21 cellular contexts compared by ENCODE assay signal in the genomic region with DNA sequence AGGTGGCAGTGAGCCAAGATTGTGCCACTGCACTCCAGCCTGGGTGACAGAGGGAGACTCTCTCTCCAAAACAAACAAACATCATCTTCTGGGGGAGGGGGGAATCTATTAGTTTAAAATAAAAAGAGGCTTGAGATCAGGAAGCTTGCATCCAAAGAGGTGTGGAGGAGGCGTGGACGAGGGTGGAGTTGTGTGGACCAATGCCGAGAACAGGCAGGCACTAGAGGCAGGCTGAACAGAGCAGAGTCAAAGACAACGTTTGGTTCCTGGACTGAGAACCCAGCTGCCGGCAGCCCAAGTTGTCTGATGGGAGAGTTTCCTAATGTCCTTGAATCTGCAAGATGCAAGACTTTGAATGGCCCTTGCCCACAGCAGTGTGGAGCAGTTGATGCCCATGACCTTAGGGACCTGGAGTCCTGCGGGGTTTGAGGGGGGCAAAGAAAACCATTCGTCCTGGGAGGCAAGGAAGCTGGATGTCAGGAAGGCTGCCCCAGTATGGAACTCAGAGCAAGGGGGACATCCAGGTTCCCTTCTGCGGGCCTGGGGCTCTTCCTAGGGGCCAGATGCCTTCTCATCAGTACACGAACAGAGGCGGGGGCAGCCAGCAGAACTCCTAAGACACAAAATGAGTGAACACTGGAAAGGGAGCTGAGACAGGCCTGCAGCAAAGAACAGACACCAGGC. TPM values are rescaled to one million over a fixed set of nuclear protein-coding genes. Genes with fewer than 3 reads are reported as not detected.
DNase-seq lines count a peak whose midpoint lies in the region; ATAC-seq, FAIRE-seq and TF ChIP-seq lines count a peak whose summit lies in the region.
"Had no signal": no experiment of that assay in that cellular context is flagged by ENCODE, and none has a peak within 500 bp of the region (broad histone marks: within the 10 kb centered on the region; RNA-seq: fewer than 3 reads in every experiment).

No MANE protein-coding gene starts in this region.

- TF ChIP-seq CTCF in liver (IDR thresholded peaks at IDR 0.05; ENCODE audit: low read depth, low read length, missing input control) (no peak), HepG2 (CRISPR knock-in tag; IDR thresholded peaks at IDR 0.05) (no peak), right lobe of liver (IDR thresholded peaks at IDR 0.05) (no peak), upper lobe of right lung (IDR thresholded peaks at IDR 0.05) (no peak)

- H3K9me3 ChIP-seq in liver (ENCODE audit: control insufficient read depth in 4 of 4, low read length in 3 of 4) (no peaks in the 10 kb centered on the region), HepG2 (ENCODE audit: low read length) (no peaks in the 10 kb centered on the region), right lobe of liver (no peaks in the 10 kb centered on the region), upper lobe of right lung (no peaks in the 10 kb centered on the region)

- H3K27me3 ChIP-seq in liver (ENCODE audit: control insufficient read depth in 4 of 4, insufficient read depth in 4 of 4, low read length in 3 of 4) (no peaks in the 10 kb centered on the region), HepG2 (ENCODE audit: control insufficient read depth in 1 of 2, insufficient read depth in 2 of 2, low read length in 2 of 2) (no peaks in the 10 kb centered on the region), right lobe of liver (no peaks in the 10 kb centered on the region), upper lobe of right lung (no peaks in the 10 kb centered on the region)

- H3K79me2 ChIP-seq in HepG2 (ENCODE audit: insufficient read depth, low read length): peaks cover 31% of the 10 kb centered on the region

- TF ChIP-seq RAD21 in liver (IDR thresholded peaks at IDR 0.05) (no peak), HepG2 (CRISPR knock-in tag; IDR thresholded peaks at IDR 0.05) (no peak)

- TF ChIP-seq POLR2A in HepG2 (IDR thresholded peaks at IDR 0.05; ENCODE audit: insufficient read depth in 1 of 2, low read depth in 2 of 2, low read length in 2 of 2) (no peak), right lobe of liver (IDR thresholded peaks at IDR 0.05) (peak; percentile 27)

- H2AFZ ChIP-seq in HepG2 (ENCODE audit: low read length): no peak overlapping the region

- TF ChIP-seq EP300 in HepG2 (IDR thresholded peaks at IDR 0.05; ENCODE audit: low read depth in 2 of 2, low read length in 2 of 2): no peak
- no peak for TF ChIP-seq EP300 in HepG2 (CRISPR knock-in tag; IDR thresholded peaks at IDR 0.05; ENCODE audit: borderline replicate concordance)

- DNase-seq in HepG2 (ENCODE audit: low spot score) (no peak), NCI-H82 treated with DMSO at 0.1 percent for 48 hours (lab: John Stamatoyannopoulos, UW; ENCODE audit: unreplicated experiment) (peak; percentile 20), right lobe of liver (peak; percentile 51 to 86 (median 86)), upper lobe of right lung (no peak)
- DNase-seq in activated T-cell treated with anti-CD3 and anti-CD28 coated beads, Interleukin-2, amount 50 U/mL, for 48 hours: no peak
- DNase-seq: ACHN; activated naive CD4-positive, alpha-beta T cell treated with Interleukin-2 at 50 U/mL for 16 hours; CD4-positive, alpha-beta T cell; immature natural killer cell; natural killer cell; NCI-H2227 treated with DMSO at 0.1 percent for 48 hours; SHP77 treated with DMSO at 0.1 percent for 48 hours; stimulated activated CD4-positive, alpha-beta T cell treated with anti-CD3 and anti-CD28 coated beads, Interleukin-15, amount 100 ng/mL, for 24 hours; stimulated activated naive CD8-positive, alpha-beta T cell treated with anti-CD3 and anti-CD28 coated beads, Interleukin-15, amount 100 ng/mL, for 72 hours had no signal

- H3K36me3 ChIP-seq in liver (ENCODE audit: control insufficient read depth in 4 of 4, insufficient read depth in 3 of 4, low read depth in 1 of 4, low read length in 3 of 4) (no peaks in the 10 kb centered on the region), HepG2 (replicated peaks in 1 of 2; ENCODE audit: control insufficient read depth in 1 of 2, insufficient read depth in 2 of 2, low read length in 2 of 2) (0 out of 5 replicates have a peak, but pooled peaks cover 0 to 2% of the 10 kb centered on the region in 2 experiments), right lobe of liver (no peaks in the 10 kb centered on the region), upper lobe of right lung (no peaks in the 10 kb centered on the region)

- H4K20me1 ChIP-seq in HepG2 (ENCODE audit: insufficient read depth, low read length): peaks cover 17% of the 10 kb centered on the region; the same call in 1 of the 2 replicates

- BruUV-seq in HepG2 (replicated peaks; lab: Mats Ljungman, UMichigan): no TSS peak

- POLR2A ChIA-PET in HepG2 (lab: Yijun Ruan, JAX): interaction anchor here (1.7 kb wide), 1 partner anchor 33 kb away, joined by 8 read pairs; no protein-coding TSS in a partner anchor

- H3K27ac ChIP-seq in liver (ENCODE audit: low read depth in 1 of 2, low read length in 2 of 2) (no peak overlapping the region), HepG2 (ENCODE audit: extremely low read length, insufficient read depth, low read length) (no peak overlapping the region), right lobe of liver (peak overlapping the region in 2 of 3 donors; percentile 85 to 95), upper lobe of right lung (no peak overlapping the region)

- ATAC-seq in HepG2 (no peak), right lobe of liver (peak; percentile 29 to 59 (median 50)), upper lobe of right lung (peak; percentile 6), HG03469 (IDR thresholded peaks at IDR 0.05; ENCODE audit: unreplicated experiment) (no peak), HG02884 (IDR thresholded peaks at IDR 0.05; ENCODE audit: unreplicated experiment) (no peak)
- ATAC-seq: GM12878; natural killer cell; stimulated activated naive CD8-positive, alpha-beta T cell treated with anti-CD3 and anti-CD28 coated beads, Interleukin-15, amount 100 ng/mL, for 72 hours had no signal

- no peak for FAIRE-seq in HepG2 (lab: Jason Lieb, UNC)
- FAIRE-seq: G401.6, GM12878, HTR-8/SVneo had no signal

- WGBS in liver: 57% methylated on average over 10 of the region's 10 CpGs
- WGBS in HepG2 (ENCODE audit: low lambda C conversion rate): 81% methylated on average over 10 of the region's 10 CpGs
- WGBS in right lobe of liver (ENCODE audit: insufficient coverage, low coverage, low lambda C conversion rate, missing lambda C conversion rate): 48% methylated on average over 9 of the region's 10 CpGs

- H3K9ac ChIP-seq in liver (ENCODE audit: low read depth in 1 of 2, low read length in 2 of 2) (no peak overlapping the region), HepG2 (ENCODE audit: insufficient read depth, low read depth, low read length) (no peak overlapping the region)

- in situ Hi-C loops in HepG2 (cut with HindIII; ENCODE audit: extremely low pct_ligation_motif_present, low pct_unique_long_range_greater_than_20kb): no loop called here

- CTCF ChIA-PET in HepG2 (lab: Yijun Ruan, JAX; ENCODE audit: low intra/inter-chr PET ratio, low total read pairs): no interaction called here

- intact Hi-C loops in HepG2 (cut with micrococcal nuclease; ENCODE audit: unreplicated experiment): no loop called here
- intact Hi-C loops in right lobe of liver (cut with DNase I): no loop called here
- intact Hi-C loops in upper lobe of right lung (cut with DNase I): no loop called here

- no peak overlapping the region for H3K4me3 ChIP-seq in liver (ENCODE audit: low read depth in 1 of 3, low read length in 3 of 3)
- no peak overlapping the region for H3K4me3 ChIP-seq in HepG2 (replicated peaks in 1 of 3; ENCODE audit: insufficient read depth in 1 of 3, low read depth in 2 of 3, low read length in 3 of 3)
- H3K4me3 ChIP-seq in right lobe of liver: no peak overlapping the region
- no peak overlapping the region for H3K4me3 ChIP-seq in upper lobe of right lung
- H3K4me3 ChIP-seq: GM12878 had no signal

- H3K4me1 ChIP-seq in liver (ENCODE audit: control insufficient read depth in 4 of 4, insufficient read depth in 4 of 4, low read length in 3 of 4) (peaks cover 34 to 77% (median 61%) of the 10 kb centered on the region in 4 donors), HepG2 (ENCODE audit: insufficient read depth, low read length) (peaks cover 72% of the 10 kb centered on the region), right lobe of liver (peaks cover 3 to 62% (median 28%) of the 10 kb centered on the region in 4 donors), upper lobe of right lung (peaks cover 32% of the 10 kb centered on the region)

- no peak overlapping the region for H3K4me2 ChIP-seq in HepG2 (ENCODE audit: low read depth, low read length)

RNA-seq across cellular contexts. Expression of a gene that starts 9.2 kb away (rescaled TPM):
- total RNA-seq in liver (10 to 100 TPM in 1 of 2 donors, 1 to 10 TPM in 1; 4.7 to 29.5 TPM), HepG2 (2016; rRNA removed; fragmentation: Illumina TruSeq; extraction: Trizol) (24.7 and 24.9 TPM in 2 replicates), right lobe of liver (10 to 100 TPM in 4 of 6 experiments, 1 to 10 TPM in 2; 5.8 to 21.0 (median 14.4) TPM), upper lobe of right lung (21.7 TPM)
- polyA plus RNA-seq in liver (1 to 10 TPM; 3.4 to 4.7 TPM), HepG2 (2011; rRNA removed) (14.9 and 18.6 TPM in 2 replicates)
- total RNA-seq in HepG2 (2016; cell fraction: cytosol; rRNA removed; fragmentation: Illumina TruSeq; extraction: Trizol; ENCODE audit: low read depth): 4.0 and 5.5 TPM in 2 replicates
- 22.2 and 25.3 TPM in 2 replicates for total RNA-seq in HepG2 (2016; cell fraction: insoluble cytoplasmic fraction; rRNA removed; fragmentation: Illumina TruSeq; extraction: Trizol)
- 15.6 and 15.7 TPM in 2 replicates for total RNA-seq in HepG2 (2016; cell fraction: membrane; rRNA removed; fragmentation: Illumina TruSeq; extraction: Trizol)
- total RNA-seq in HepG2 (2016; cell fraction: nucleus; rRNA removed; fragmentation: Illumina TruSeq; extraction: Trizol): 18.9 and 20.0 TPM in 2 replicates
- 10.0 and 12.5 TPM in 2 replicates for polyA plus RNA-seq in HepG2 (2011; cell fraction: cytosol; rRNA removed)
- polyA plus RNA-seq in HepG2 (2011; cell fraction: nucleus; rRNA removed): 35.5 and 43.5 TPM in 2 replicates
- 20.5 and 25.8 TPM in 2 replicates for polyA plus RNA-seq in HepG2 (2012)
- polyA plus RNA-seq in HepG2 (2016; cell fraction: cytosol; fragmentation: Illumina TruSeq; extraction: Trizol; ENCODE audit: low read depth): 3.1 and 3.8 TPM in 2 replicates
- 10.7 and 16.1 TPM in 2 replicates for polyA plus RNA-seq in HepG2 (2016; cell fraction: insoluble cytoplasmic fraction; fragmentation: Illumina TruSeq; extraction: Trizol; ENCODE audit: low read depth)
- polyA plus RNA-seq in HepG2 (2016; cell fraction: membrane; fragmentation: Illumina TruSeq; extraction: Trizol; ENCODE audit: low read depth): 8.3 and 8.6 TPM in 2 replicates
- 19.8 and 20.3 TPM in 2 replicates for polyA plus RNA-seq in HepG2 (2016; cell fraction: nucleus; fragmentation: Illumina TruSeq; extraction: Trizol; ENCODE audit: insufficient read depth, low read depth)
- 7.0 and 54.0 TPM in 2 replicates for polyA minus RNA-seq in HepG2 (2011; rRNA and poly(A)+ RNA removed; ENCODE audit: low replicate concordance)
- 16.7 and 20.3 TPM in 2 replicates for polyA minus RNA-seq in HepG2 (2011; cell fraction: cytosol; rRNA and poly(A)+ RNA removed)
- polyA minus RNA-seq in HepG2 (2011; cell fraction: nucleus; rRNA and poly(A)+ RNA removed): 27.6 and 28.5 TPM in 2 replicates

RNA-seq across cellular contexts. Expression of a gene that starts 9.9 kb away (rescaled TPM):
- total RNA-seq in liver (1 to 10 TPM in 1 of 2 donors, under 1 TPM in 1; 0.93 to 3.0 TPM), HepG2 (2016; rRNA removed; fragmentation: Illumina TruSeq; extraction: Trizol) (3.8 and 5.5 TPM in 2 replicates), right lobe of liver (1 to 10 TPM; 1.7 to 3.1 (median 2.1) TPM), upper lobe of right lung (3.5 TPM)
- polyA plus RNA-seq in liver (1 to 10 TPM in 1 of 2 donors, under 1 TPM in 1; 0.60 to 1.9 TPM), HepG2 (2011; rRNA removed) (4.1 and 4.8 TPM in 2 replicates)
- 46.8 and 47.3 TPM in 2 replicates for total RNA-seq in HepG2 (2016; cell fraction: cytosol; rRNA removed; fragmentation: Illumina TruSeq; extraction: Trizol; ENCODE audit: low read depth)
- 2.3 and 7.7 TPM in 2 replicates for total RNA-seq in HepG2 (2016; cell fraction: insoluble cytoplasmic fraction; rRNA removed; fragmentation: Illumina TruSeq; extraction: Trizol)
- 11.8 and 13.0 TPM in 2 replicates for total RNA-seq in HepG2 (2016; cell fraction: membrane; rRNA removed; fragmentation: Illumina TruSeq; extraction: Trizol)
- 6.5 and 8.4 TPM in 2 replicates for total RNA-seq in HepG2 (2016; cell fraction: nucleus; rRNA removed; fragmentation: Illumina TruSeq; extraction: Trizol)
- polyA plus RNA-seq in HepG2 (2011; cell fraction: cytosol; rRNA removed): 1.4 TPM in 2 replicates
- polyA plus RNA-seq in HepG2 (2011; cell fraction: nucleus; rRNA removed): 17.6 and 21.2 TPM in 2 replicates
- 2.2 and 4.3 TPM in 2 replicates for polyA plus RNA-seq in HepG2 (2012)
- polyA plus RNA-seq in HepG2 (2016; cell fraction: cytosol; fragmentation: Illumina TruSeq; extraction: Trizol; ENCODE audit: low read depth): 0.32 and 0.43 TPM in 2 replicates
- polyA plus RNA-seq in HepG2 (2016; cell fraction: insoluble cytoplasmic fraction; fragmentation: Illumina TruSeq; extraction: Trizol; ENCODE audit: low read depth): 2.2 and 2.4 TPM in 2 replicates
- polyA plus RNA-seq in HepG2 (2016; cell fraction: membrane; fragmentation: Illumina TruSeq; extraction: Trizol; ENCODE audit: low read depth): 0.74 and 0.84 TPM in 2 replicates
- polyA plus RNA-seq in HepG2 (2016; cell fraction: nucleus; fragmentation: Illumina TruSeq; extraction: Trizol; ENCODE audit: insufficient read depth, low read depth): 19.3 and 21.2 TPM in 2 replicates
- polyA minus RNA-seq in HepG2 (2011; rRNA and poly(A)+ RNA removed; ENCODE audit: low replicate concordance): 3.0 and 3.8 TPM in 2 replicates
- polyA minus RNA-seq in HepG2 (2011; cell fraction: cytosol; rRNA and poly(A)+ RNA removed): 1.8 and 4.1 TPM in 2 replicates
- polyA minus RNA-seq in HepG2 (2011; cell fraction: nucleus; rRNA and poly(A)+ RNA removed): 7.0 and 8.0 TPM in 2 replicates
- total RNA-seq: T-helper 2 cell treated with Interferon-gamma antibody and Interleukin-4, amounts not matched to agents 100 ng/mL and 5 ng/mL, for 36 hours had no signal
- polyA plus RNA-seq: immature natural killer cell had no signal

Comparison
In these comparisons a context has a peak if more than half of its experiments do, and no peak if none do; other contexts are left out.
1. H3K27ac ChIP-seq: peak in right lobe of liver (2 of 3); none in liver (0 of 2), HepG2 (single experiment) and upper lobe of right lung (single experiment).
2. ATAC-seq: peak in right lobe of liver (4 of 4) and upper lobe of right lung (single experiment); none in HepG2 (single experiment), HG03469 (single experiment) and HG02884 (single experiment).
3. DNase-seq: peak in NCI-H82 treated with DMSO at 0.1 percent for 48 hours (single experiment) and right lobe of liver (3 of 3); none in HepG2 (single experiment), upper lobe of right lung (single experiment) and activated T-cell treated with anti-CD3 and anti-CD28 coated beads, Interleukin-2, amount 50 U/mL, for 48 hours (0 of 2).